ENCODE assay signal across 25 cellular contexts in genomic region chr22:46369716-46370583, GRCh38. TPM values are rescaled to one million over a fixed set of nuclear protein-coding genes. Genes with fewer than 3 reads are reported as not detected.
DNase-seq lines count a peak whose midpoint lies in the region; ATAC-seq, FAIRE-seq and TF ChIP-seq lines count a peak whose summit lies in the region.
"Had no signal": no experiment of that assay in that cellular context is flagged by ENCODE, and none has a peak within 500 bp of the region (broad histone marks: within the 10 kb centered on the region; RNA-seq: fewer than 3 reads in every experiment).

No MANE protein-coding gene starts in this region.

- peaks cover 26% of the 10 kb centered on the region for H3K4me1 Mint-ChIP-seq in activated CD4-positive, alpha-beta memory T cell treated with anti-CD3 and anti-CD28 coated beads for 36 hours (ENCODE audit: low read depth)
- H3K4me1 Mint-ChIP-seq in activated CD4-positive, alpha-beta memory T cell treated with anti-CD3 and anti-CD28 coated beads, Interleukin-2, amount 10 ng/mL, durations not matched to agents 7 days and 5 days: peaks cover 24% of the 10 kb centered on the region
- peaks cover 20% of the 10 kb centered on the region for H3K4me1 Mint-ChIP-seq in activated T-helper 17 cell treated with anti-CD3 and anti-CD28 coated beads, Interleukin-2, amount 50 U/mL, for 72 hours

- H3K4me3 Mint-ChIP-seq in activated CD4-positive, alpha-beta memory T cell treated with anti-CD3 and anti-CD28 coated beads for 36 hours: no peak overlapping the region
- H3K4me3 Mint-ChIP-seq in activated CD4-positive, alpha-beta memory T cell treated with anti-CD3 and anti-CD28 coated beads, Interleukin-2, amount 10 ng/mL, durations not matched to agents 7 days and 5 days: no peak overlapping the region
- H3K4me3 Mint-ChIP-seq in activated T-helper 17 cell treated with anti-CD3 and anti-CD28 coated beads, Interleukin-2, amount 50 U/mL, for 72 hours: peak overlapping the region; percentile 11
- H3K4me3 Mint-ChIP-seq: activated naive CD8-positive, alpha-beta T cell treated with anti-CD3 and anti-CD28 coated beads, Interleukin-2, amount 10 ng/mL, durations not matched to agents 7 days and 5 days; nephron had no signal

- H3K4me3 ChIP-seq in kidney (ENCODE audit: low read length in 2 of 2): no peak overlapping the region
- H3K4me3 ChIP-seq in stomach: no peak overlapping the region
- H3K4me3 ChIP-seq: HAP-1, heart left ventricle, upper lobe of left lung had no signal

- H3K36me3 Mint-ChIP-seq in activated CD4-positive, alpha-beta memory T cell treated with anti-CD3 and anti-CD28 coated beads for 36 hours: no peaks in the 10 kb centered on the region
- H3K36me3 Mint-ChIP-seq in activated CD4-positive, alpha-beta memory T cell treated with anti-CD3 and anti-CD28 coated beads, Interleukin-2, amount 10 ng/mL, durations not matched to agents 7 days and 5 days (ENCODE audit: low read depth): no peaks in the 10 kb centered on the region
- no peaks in the 10 kb centered on the region for H3K36me3 Mint-ChIP-seq in activated T-helper 17 cell treated with anti-CD3 and anti-CD28 coated beads, Interleukin-2, amount 50 U/mL, for 72 hours (ENCODE audit: low read depth)
- H3K36me3 Mint-ChIP-seq: activated naive CD8-positive, alpha-beta T cell treated with anti-CD3 and anti-CD28 coated beads, Interleukin-2, amount 10 ng/mL, durations not matched to agents 7 days and 5 days had no signal

- no peaks in the 10 kb centered on the region for H3K9me3 ChIP-seq in kidney (ENCODE audit: control insufficient read depth in 1 of 2, low read length in 2 of 2)
- H3K9me3 ChIP-seq in stomach: no peaks in the 10 kb centered on the region
- H3K9me3 ChIP-seq: HAP-1, heart left ventricle, upper lobe of left lung had no signal

- peak overlapping the region in 1 of 2 donors; percentile 5 for H3K9ac ChIP-seq in kidney (ENCODE audit: low read length in 2 of 2)
- H3K9ac ChIP-seq: parathyroid adenoma had no signal

- DNase-seq in activated CD4-positive, alpha-beta memory T cell treated with anti-CD3 and anti-CD28 coated beads for 36 hours: no peak
- DNase-seq in activated CD4-positive, alpha-beta memory T cell treated with anti-CD3 and anti-CD28 coated beads, Interleukin-2, amount 10 ng/mL, durations not matched to agents 7 days and 5 days: no peak
- DNase-seq in kidney (peak; percentile 71), stomach (no peak), NCI-H2081 (lab: John Stamatoyannopoulos, UW) (no peak), KG1 (lab: John Stamatoyannopoulos, UW) (no peak)
- DNase-seq in stimulated activated CD4-positive, alpha-beta T cell treated with anti-CD3 and anti-CD28 coated beads, Interleukin-4, amount 100 ng/mL, for 1 hour: no peak
- DNase-seq: activated naive CD8-positive, alpha-beta T cell treated with anti-CD3 and anti-CD28 coated beads, Interleukin-2, amount 10 ng/mL, durations not matched to agents 7 days and 5 days; AML-193; DMS79; effector CD4-positive, alpha-beta T cell; foreskin fibroblast; NCI-H1092 treated with DMSO at 0.1 percent for 48 hours; NCI-H1930; NCI-H345; NCI-H82; T-helper 9 cell had no signal

- 76 to 83% (median 81%) methylated on average over 24 to 25 of the region's 25 CpGs for WGBS in stomach, 5 donors

- POLR2A ChIA-PET in activated CD4-positive, alpha-beta memory T cell treated with anti-CD3 and anti-CD28 coated beads for 36 hours (lab: Charles Lee): no interaction called here
- POLR2A ChIA-PET in activated CD4-positive, alpha-beta memory T cell treated with anti-CD3 and anti-CD28 coated beads, Interleukin-2, amount 10 ng/mL, durations not matched to agents 7 days and 5 days (lab: Charles Lee): no interaction called here

- peaks cover 0 to 54% (median 0%) of the 10 kb centered on the region in 3 donors for H3K27me3 ChIP-seq in stomach
- H3K27me3 ChIP-seq: upper lobe of left lung had no signal

- H3K4me1 ChIP-seq in kidney (ENCODE audit: control insufficient read depth in 1 of 2, insufficient read depth in 1 of 2, low read depth in 1 of 2, low read length in 2 of 2) (peaks cover 10 to 17% of the 10 kb centered on the region in 2 donors), stomach (peaks cover 24 to 48% (median 37%) of the 10 kb centered on the region in 4 donors)
- H3K4me1 ChIP-seq: HAP-1, heart left ventricle, parathyroid adenoma had no signal

- H3K27ac Mint-ChIP-seq in activated CD4-positive, alpha-beta memory T cell treated with anti-CD3 and anti-CD28 coated beads for 36 hours: peak overlapping the region; percentile 23
- H3K27ac Mint-ChIP-seq in activated CD4-positive, alpha-beta memory T cell treated with anti-CD3 and anti-CD28 coated beads, Interleukin-2, amount 10 ng/mL, durations not matched to agents 7 days and 5 days: no peak overlapping the region
- peak overlapping the region; percentile 46 for H3K27ac Mint-ChIP-seq in activated T-helper 17 cell treated with anti-CD3 and anti-CD28 coated beads, Interleukin-2, amount 50 U/mL, for 72 hours
- H3K27ac Mint-ChIP-seq: activated naive CD8-positive, alpha-beta T cell treated with anti-CD3 and anti-CD28 coated beads, Interleukin-2, amount 10 ng/mL, durations not matched to agents 7 days and 5 days had no signal

- TF ChIP-seq CTCF in kidney (IDR thresholded peaks at IDR 0.05; ENCODE audit: borderline replicate concordance, extremely low read depth, insufficient read depth): no peak
- TF ChIP-seq CTCF in stomach (IDR thresholded peaks at IDR 0.05): no peak

- H3K36me3 ChIP-seq in kidney (ENCODE audit: control insufficient read depth in 1 of 2, insufficient read depth in 2 of 2, low read length in 2 of 2) (peaks cover 2% of the 10 kb centered on the region in 2 donors), stomach (peaks cover 0 to 10% (median 5%) of the 10 kb centered on the region in 4 donors)
- H3K36me3 ChIP-seq: heart left ventricle had no signal

- CTCF ChIA-PET in activated CD4-positive, alpha-beta memory T cell treated with anti-CD3 and anti-CD28 coated beads for 36 hours (lab: Charles Lee): interaction anchor here (5.4 kb wide), 1 partner anchor 171 kb away, joined by 111 read pairs; no protein-coding TSS in a partner anchor
- CTCF ChIA-PET in activated CD4-positive, alpha-beta memory T cell treated with anti-CD3 and anti-CD28 coated beads, Interleukin-2, amount 10 ng/mL, durations not matched to agents 7 days and 5 days (lab: Charles Lee): no interaction called here

- peaks cover 8% of the 10 kb centered on the region for H3K27me3 Mint-ChIP-seq in activated CD4-positive, alpha-beta memory T cell treated with anti-CD3 and anti-CD28 coated beads for 36 hours
- H3K27me3 Mint-ChIP-seq in activated CD4-positive, alpha-beta memory T cell treated with anti-CD3 and anti-CD28 coated beads, Interleukin-2, amount 10 ng/mL, durations not matched to agents 7 days and 5 days: peaks cover 14% of the 10 kb centered on the region
- H3K27me3 Mint-ChIP-seq in activated T-helper 17 cell treated with anti-CD3 and anti-CD28 coated beads, Interleukin-2, amount 50 U/mL, for 72 hours: no peaks in the 10 kb centered on the region

- H3K9me3 Mint-ChIP-seq in activated CD4-positive, alpha-beta memory T cell treated with anti-CD3 and anti-CD28 coated beads for 36 hours: no peaks in the 10 kb centered on the region
- no peaks in the 10 kb centered on the region for H3K9me3 Mint-ChIP-seq in activated CD4-positive, alpha-beta memory T cell treated with anti-CD3 and anti-CD28 coated beads, Interleukin-2, amount 10 ng/mL, durations not matched to agents 7 days and 5 days
- no peaks in the 10 kb centered on the region for H3K9me3 Mint-ChIP-seq in activated T-helper 17 cell treated with anti-CD3 and anti-CD28 coated beads, Interleukin-2, amount 50 U/mL, for 72 hours
- H3K9me3 Mint-ChIP-seq: activated naive CD8-positive, alpha-beta T cell treated with anti-CD3 and anti-CD28 coated beads, Interleukin-2, amount 10 ng/mL, durations not matched to agents 7 days and 5 days had no signal

- no peak for FAIRE-seq in kidney (lab: Jason Lieb, UNC)
- FAIRE-seq: A204.1 had no signal

- intact Hi-C loops in activated CD4-positive, alpha-beta memory T cell treated with anti-CD3 and anti-CD28 coated beads for 36 hours (cut with micrococcal nuclease): no loop called here
- intact Hi-C loops in kidney (cut with DNase I): no loop called here
- intact Hi-C loops in stomach (cut with DNase I; ENCODE audit: low total_unique reads): loop anchor here (5.0 kb wide), 1 partner anchor 167 kb away; the partner anchor contains the start of gene CELSR1

- TF ChIP-seq EP300 in stomach (IDR thresholded peaks at IDR 0.05): no peak

- ATAC-seq in activated T-helper 17 cell treated with anti-CD3 and anti-CD28 coated beads, Interleukin-2, amount 50 U/mL, for 72 hours (replicated peaks): no peak
- ATAC-seq: heart left ventricle, sciatic nerve had no signal

- no peak for TF ChIP-seq POLR2A in stomach (IDR thresholded peaks at IDR 0.05)

- peak overlapping the region in 1 of 2 donors; percentile 57 for H3K27ac ChIP-seq in kidney (ENCODE audit: low read depth in 2 of 2, low read length in 2 of 2)
- H3K27ac ChIP-seq in stomach: peak overlapping the region in 4 of 5 donors; percentile 52 to 69 (median 60)
- H3K27ac ChIP-seq: heart left ventricle, parathyroid adenoma, upper lobe of left lung had no signal

RNA-seq across cellular contexts. Expression of gene TRMU, which starts 34.4 kb away (rescaled TPM):
- 10 to 100 TPM; 61.3 to 63.2 TPM for total RNA-seq in activated CD4-positive, alpha-beta memory T cell treated with anti-CD3 and anti-CD28 coated beads for 36 hours
- total RNA-seq in activated CD4-positive, alpha-beta memory T cell treated with anti-CD3 and anti-CD28 coated beads, Interleukin-2, amount 10 ng/mL, durations not matched to agents 7 days and 5 days: 10 to 100 TPM; 66.8 to 71.7 TPM
- total RNA-seq in activated T-helper 17 cell treated with anti-CD3 and anti-CD28 coated beads, Interleukin-2, amount 50 U/mL, for 72 hours: 10 to 100 TPM; 92.0 to 92.2 TPM
- 40.5 TPM for total RNA-seq in kidney
- 41.1 TPM for polyA plus RNA-seq in kidney (ENCODE audit: insufficient read depth, low read depth, low replicate concordance)
- 100 to 1,000 TPM in 1 of 5 donors, 10 to 100 TPM in 4; 47.9 to 114 (median 68.8) TPM for total RNA-seq in stomach
- polyA plus RNA-seq in stomach: 10 to 100 TPM; 23.8 to 30.0 (median 28.0) TPM
